ENCODE assay signal across 9 cellular contexts in genomic region chr19:5718579-5719273, GRCh38. TPM values are rescaled to one million over a fixed set of nuclear protein-coding genes. Genes with fewer than 3 reads are reported as not detected.
DNase-seq lines count a peak whose midpoint lies in the region; ATAC-seq and TF ChIP-seq lines count a peak whose summit lies in the region.
"Had no signal": no experiment of that assay in that cellular context is flagged by ENCODE, and none has a peak within 500 bp of the region (broad histone marks: within the 10 kb centered on the region; RNA-seq: fewer than 3 reads in every experiment).

No MANE protein-coding gene starts in this region.

- TF ChIP-seq POLR2A in gastrocnemius medialis (IDR thresholded peaks at IDR 0.05): no peak

- H3K27ac Mint-ChIP-seq in activated CD4-positive, alpha-beta memory T cell treated with anti-CD3 and anti-CD28 coated beads for 36 hours: peak overlapping the region; percentile 99

- intact Hi-C loops in activated CD4-positive, alpha-beta memory T cell treated with anti-CD3 and anti-CD28 coated beads for 36 hours (cut with micrococcal nuclease): loop anchor here (1.0 kb wide), 3 partner anchors 28 to 235 kb away; partner anchors contain the start of genes RPL36 and VMAC
- intact Hi-C loops in gastrocnemius medialis (cut with DNase I; ENCODE audit: low total_unique reads): no loop called here

- peaks cover 33% of the 10 kb centered on the region for H3K36me3 Mint-ChIP-seq in activated CD4-positive, alpha-beta memory T cell treated with anti-CD3 and anti-CD28 coated beads for 36 hours

- H3K4me1 Mint-ChIP-seq in activated CD4-positive, alpha-beta memory T cell treated with anti-CD3 and anti-CD28 coated beads for 36 hours (ENCODE audit: low read depth): peaks cover 30% of the 10 kb centered on the region

- H3K4me3 ChIP-seq in KMS-11 (IDR thresholded peaks at IDR 0.05; ENCODE audit: insufficient read depth, low read depth, low read length) (no peak overlapping the region), fibroblast of pulmonary artery (replicated peaks; ENCODE audit: low read depth, low read length) (peak overlapping the region; percentile 95), gastrocnemius medialis (peak overlapping the region; percentile 73 to 93 (median 84))

- H3K36me3 ChIP-seq in KMS-11 (ENCODE audit: insufficient read depth) (no peaks in the 10 kb centered on the region), gastrocnemius medialis (peaks cover 0 to 5% of the 10 kb centered on the region in 2 donors)

- POLR2A ChIA-PET in activated CD4-positive, alpha-beta memory T cell treated with anti-CD3 and anti-CD28 coated beads for 36 hours (lab: Charles Lee): interaction anchor here (0.6 to 4.7 kb wide), 15 partner anchors 9 to 747 kb away, joined by 3 to 70 read pairs (median 6); partner anchors contain the start of genes DUS3L, NDUFA11, RPL36 and SAFB

- no peak for TF ChIP-seq CTCF in KMS-11 (conservative IDR thresholded peaks at IDR 0.05; ENCODE audit: low read depth, low read length)
- no peak for TF ChIP-seq CTCF in fibroblast of pulmonary artery (IDR thresholded peaks at IDR 0.05; ENCODE audit: low read length, missing control alignments)
- TF ChIP-seq CTCF in gastrocnemius medialis (IDR thresholded peaks at IDR 0.05 in 4 of 5, conservative IDR thresholded peaks at IDR 0.05 in 1 of 5): no peak

- peak overlapping the region; percentile 91 for H3K4me2 ChIP-seq in KMS-11

- H2AFZ ChIP-seq in KMS-11 (ENCODE audit: low read depth): no peak overlapping the region

- no peaks in the 10 kb centered on the region for H3K9me3 Mint-ChIP-seq in activated CD4-positive, alpha-beta memory T cell treated with anti-CD3 and anti-CD28 coated beads for 36 hours

- no peaks in the 10 kb centered on the region for H3K9me3 ChIP-seq in gastrocnemius medialis

- 0 out of 2 replicates have a peak, but pooled peaks cover 5% of the 10 kb centered on the region for H4K20me1 ChIP-seq in KMS-11 (ENCODE audit: insufficient read depth)

- in situ Hi-C loops in gastrocnemius medialis (cut with MboI; ENCODE audit: low sequenced_read_pairs in 4 of 4): no loop called here

- CTCF ChIA-PET in activated CD4-positive, alpha-beta memory T cell treated with anti-CD3 and anti-CD28 coated beads for 36 hours (lab: Charles Lee): interaction anchor here (0.5 to 6.1 kb wide), 6 partner anchors 30 to 1248 kb away, joined by 3 to 103 read pairs (median 4); partner anchors contain the start of genes DUS3L and RPL36

- peak overlapping the region; percentile 96 for H3K9ac ChIP-seq in KMS-11

- no peaks in the 10 kb centered on the region for H3K27me3 Mint-ChIP-seq in activated CD4-positive, alpha-beta memory T cell treated with anti-CD3 and anti-CD28 coated beads for 36 hours

- H3K27me3 ChIP-seq in KMS-11 (ENCODE audit: insufficient read depth, low read depth): no peaks in the 10 kb centered on the region
- no peaks in the 10 kb centered on the region for H3K27me3 ChIP-seq in gastrocnemius medialis

- H3K27ac ChIP-seq in KMS-11: peak overlapping the region; percentile 90
- peak overlapping the region; percentile 92 to 99 (median 96) for H3K27ac ChIP-seq in gastrocnemius medialis

- H3K4me1 ChIP-seq in KMS-11 (ENCODE audit: low read depth, poor library complexity, severe bottlenecking) (peaks cover 20% of the 10 kb centered on the region), gastrocnemius medialis (peaks cover 18 to 31% of the 10 kb centered on the region in 2 donors)

- ATAC-seq in gastrocnemius medialis (no peak), HG02571 (IDR thresholded peaks at IDR 0.05; ENCODE audit: unreplicated experiment) (no peak)

- peak overlapping the region; percentile 95 for H3K4me3 Mint-ChIP-seq in activated CD4-positive, alpha-beta memory T cell treated with anti-CD3 and anti-CD28 coated beads for 36 hours

- DNase-seq in Daoy (ENCODE audit: low read depth) (peak; percentile 54), fibroblast of pulmonary artery (ENCODE audit: low read depth) (peak; percentile 79), gastrocnemius medialis (no peak), NCI-H2196 treated with DMSO at 0.1 percent for 48 hours (lab: John Stamatoyannopoulos, UW; ENCODE audit: unreplicated experiment) (no peak), anterior cingulate cortex (lab: John Stamatoyannopoulos, UW) (no peak)
- peak; percentile 82 for DNase-seq in activated CD4-positive, alpha-beta memory T cell treated with anti-CD3 and anti-CD28 coated beads for 36 hours

- H3K79me2 ChIP-seq in KMS-11 (ENCODE audit: insufficient read depth, low read depth): peaks cover 59% of the 10 kb centered on the region

RNA-seq across cellular contexts. Expression of gene LONP1, which starts 1.2 kb away (rescaled TPM):
- total RNA-seq in Daoy (2014; rRNA removed; shearing (Covaris generic)): 65.1 and 81.0 TPM in 2 replicates
- 100 to 1,000 TPM; 178 to 181 TPM for total RNA-seq in activated CD4-positive, alpha-beta memory T cell treated with anti-CD3 and anti-CD28 coated beads for 36 hours
- total RNA-seq in gastrocnemius medialis: 10 to 100 TPM; 33.1 to 77.7 (median 70.4) TPM

RNA-seq across cellular contexts. Expression of gene CATSPERD, which starts 1.7 kb away (rescaled TPM):
- total RNA-seq in Daoy (2014; rRNA removed; shearing (Covaris generic)): not detected in 2 replicates
- total RNA-seq in activated CD4-positive, alpha-beta memory T cell treated with anti-CD3 and anti-CD28 coated beads for 36 hours: not detected
- total RNA-seq in gastrocnemius medialis: not detected
- total RNA-seq: dermis microvascular lymphatic vessel endothelial cell had no signal

RNA-seq across cellular contexts. Expression of gene RPL36, which starts 28.6 kb away (rescaled TPM):
- total RNA-seq in Daoy (2014; rRNA removed; shearing (Covaris generic)): 845 and 864 TPM in 2 replicates
- total RNA-seq in activated CD4-positive, alpha-beta memory T cell treated with anti-CD3 and anti-CD28 coated beads for 36 hours: 1,000 to 10,000 TPM; 1,487 to 1,524 TPM
- 100 to 1,000 TPM; 329 to 784 (median 462) TPM for total RNA-seq in gastrocnemius medialis

RNA-seq across cellular contexts. Expression of gene HSD11B1L, which starts 37.9 kb away (rescaled TPM):
- total RNA-seq in Daoy (2014; rRNA removed; shearing (Covaris generic)): 2.2 and 6.3 TPM in 2 replicates
- total RNA-seq in activated CD4-positive, alpha-beta memory T cell treated with anti-CD3 and anti-CD28 coated beads for 36 hours: 1 to 10 TPM; 3.8 to 4.1 TPM
- total RNA-seq in gastrocnemius medialis: 10 to 100 TPM in 3 of 4 donors, 1 to 10 TPM in 1; 5.8 to 33.2 (median 21.5) TPM

RNA-seq across cellular contexts. Expression of gene MICOS13, which starts 38.4 kb away (rescaled TPM):
- 70.3 and 76.2 TPM in 2 replicates for total RNA-seq in Daoy (2014; rRNA removed; shearing (Covaris generic))
- 10 to 100 TPM; 50.9 to 55.3 TPM for total RNA-seq in activated CD4-positive, alpha-beta memory T cell treated with anti-CD3 and anti-CD28 coated beads for 36 hours
- 100 to 1,000 TPM in 1 of 4 donors, 10 to 100 TPM in 3; 45.7 to 122 (median 74.8) TPM for total RNA-seq in gastrocnemius medialis

Comparison
In these comparisons a context has a peak if more than half of its experiments do, and no peak if none do; other contexts are left out.
1. DNase-seq: peak in Daoy (single experiment), activated CD4-positive, alpha-beta memory T cell treated with anti-CD3 and anti-CD28 coated beads for 36 hours (single experiment) and fibroblast of pulmonary artery (single experiment); none in gastrocnemius medialis (0 of 2), NCI-H2196 treated with DMSO at 0.1 percent for 48 hours (single experiment) and anterior cingulate cortex (0 of 58).